In genomic region chr2:162062559-162062958, GRCh38 we compare ENCODE assay signal across 1 cellular context.
TF ChIP-seq lines count a peak whose summit lies in the region.

No MANE protein-coding gene starts in this region.

TF ChIP-seq in endothelial cell of umbilical vein, 7 proteins besides CTCF, POLR2A, EP300 and RAD21 (continued from another document):
- TF ChIP-seq JUN (IDR thresholded peaks at IDR 0.05; ENCODE audit: borderline replicate concordance, insufficient read depth, insufficient read length, low read depth): no peak
- no peak for TF ChIP-seq MYC (IDR thresholded peaks at IDR 0.05; ENCODE audit: low read depth, low read length)
- TF ChIP-seq EZH2 (IDR thresholded peaks at IDR 0.05; ENCODE audit: borderline replicate concordance, low read depth, low read length, severe bottlenecking): no peak
- TF ChIP-seq POLR2AphosphoS5 (IDR thresholded peaks at IDR 0.05; ENCODE audit: insufficient read depth, low read depth, low read length): no peak
- TF ChIP-seq GATA2 (IDR thresholded peaks at IDR 0.05; ENCODE audit: insufficient read depth, insufficient read length, low read depth, low read length): no peak
